In the genomic region with DNA sequence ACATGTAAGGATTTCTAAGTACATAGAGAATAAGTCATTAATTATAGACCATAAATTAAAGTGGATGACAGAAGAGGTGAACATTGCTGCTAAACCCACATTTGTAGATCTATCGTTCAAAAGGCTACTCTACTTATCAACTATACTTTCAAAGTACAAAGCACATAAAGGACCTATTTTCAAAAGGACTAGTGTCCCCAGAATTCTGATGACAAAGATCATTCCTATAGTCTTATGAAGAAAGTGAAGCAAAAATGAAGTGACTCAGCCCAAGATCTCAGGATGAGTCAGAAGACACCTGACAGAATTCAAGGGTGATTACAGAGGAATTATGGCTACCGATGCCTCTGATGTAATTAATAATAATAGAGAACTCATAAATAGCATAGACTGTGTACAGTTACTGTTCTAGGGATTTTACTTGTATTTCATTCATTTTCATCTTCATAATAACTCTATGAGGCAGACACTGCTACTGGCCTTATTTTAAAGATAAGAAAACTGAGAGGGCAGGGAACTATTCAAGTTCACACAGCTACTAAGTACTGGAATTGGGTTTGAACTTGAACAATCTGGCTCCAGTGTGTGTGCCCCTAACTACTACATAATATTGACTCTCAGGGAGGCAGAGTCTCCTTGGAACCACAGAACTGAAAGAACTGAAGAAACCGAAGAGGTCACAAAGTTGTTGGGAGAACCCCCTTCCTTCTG, we compare ENCODE assay signal across 8 cellular contexts. TPM values are rescaled to one million over a fixed set of nuclear protein-coding genes. Genes with fewer than 3 reads are reported as not detected.
A peak's percentile ranks its signal among the peaks of the same experiment; 100 is the strongest.
DNase-seq lines count a peak whose midpoint lies in the region; ATAC-seq, FAIRE-seq and TF ChIP-seq lines count a peak whose summit lies in the region.

No MANE protein-coding gene starts in this region.

- H4K5ac ChIP-seq in mesendoderm (ENCODE audit: low read length), result no peak overlapping the region

- H3K4me2 ChIP-seq in trophoblast cell (ENCODE audit: low read length) (no peak overlapping the region), mesendoderm (ENCODE audit: low read length) (no peak overlapping the region)

- FAIRE-seq in RCC 7860 (lab: Jason Lieb, UNC), result peak; percentile 85

- H3K27me3 ChIP-seq in trophoblast cell (ENCODE audit: insufficient read depth, low read length), result no peaks in the 10 kb centered on the region
- H3K27me3 ChIP-seq in mesendoderm (ENCODE audit: insufficient read depth, low read length, poor library complexity), result no peaks in the 10 kb centered on the region

- H4K12ac ChIP-seq in trophoblast cell (ENCODE audit: low read depth, low read length), result no peak overlapping the region

- no peak overlapping the region for H4K8ac ChIP-seq in trophoblast cell (ENCODE audit: low read depth, low read length)
- no peak overlapping the region for H4K8ac ChIP-seq in mesendoderm (ENCODE audit: low read depth, low read length)

- BruUV-seq in Calu3 (replicated peaks; lab: Mats Ljungman, UMichigan), result no TSS peak

- H3K79me2 ChIP-seq in trophoblast cell (ENCODE audit: control insufficient read depth, insufficient read depth, low read length, poor library complexity) (peaks cover 3% of the 10 kb centered on the region), mesendoderm (ENCODE audit: control insufficient read depth, insufficient read depth, low read length) (peaks cover 76% of the 10 kb centered on the region)

- no peaks in the 10 kb centered on the region for H3K9me3 ChIP-seq in trophoblast cell (ENCODE audit: insufficient read depth, low read depth, low read length)

- WGBS in trophoblast cell (ENCODE audit: extremely low coverage, insufficient coverage, insufficient read length), result no CpG with 5 or more reads among the region's 3 CpGs
- WGBS in mesendoderm (ENCODE audit: extremely low coverage, insufficient coverage, low lambda C conversion rate), result no CpG with 5 or more reads among the region's 3 CpGs

- H3K4me3 ChIP-seq in trophoblast cell (ENCODE audit: low read depth, low read length) (no peak overlapping the region), mesendoderm (ENCODE audit: low read length) (no peak overlapping the region)

- no peak overlapping the region for H2AFZ ChIP-seq in trophoblast cell (ENCODE audit: insufficient read depth, low read length, poor library complexity)

- no peak overlapping the region for H3K14ac ChIP-seq in trophoblast cell (ENCODE audit: low read length)

- no peaks in the 10 kb centered on the region for H3K36me3 Mint-ChIP-seq in Calu3 (ENCODE audit: insufficient read depth, unreplicated experiment)

- H3K36me3 ChIP-seq in trophoblast cell (ENCODE audit: control insufficient read depth in 1 of 2, insufficient read depth in 2 of 2, low read length in 2 of 2) (peaks cover 0 to 4% of the 10 kb centered on the region in 2 experiments), mesendoderm (ENCODE audit: control insufficient read depth, insufficient read depth, low read length) (no peaks in the 10 kb centered on the region)

- intact Hi-C loops in Calu3 (cut with micrococcal nuclease; ENCODE audit: unreplicated experiment), result no loop called here

- H3K79me1 ChIP-seq in trophoblast cell (ENCODE audit: low read length) (no peaks in the 10 kb centered on the region), mesendoderm (ENCODE audit: low read length) (peaks cover 39% of the 10 kb centered on the region)

- no peak overlapping the region for H2BK12ac ChIP-seq in trophoblast cell (ENCODE audit: low read length)

- H3K18ac ChIP-seq in trophoblast cell (ENCODE audit: low read length), result no peak overlapping the region
- no peak overlapping the region for H3K18ac ChIP-seq in mesendoderm (ENCODE audit: low read length)

- CTCF ChIA-PET in Calu3 (lab: Charles Lee), result no interaction called here

- H3K56ac ChIP-seq in mesendoderm (ENCODE audit: low read length), result no peak overlapping the region

- peak; percentile 71 for ATAC-seq in GM19043 (IDR thresholded peaks at IDR 0.05; ENCODE audit: low read depth, unreplicated experiment)
- ATAC-seq in HG02763 (IDR thresholded peaks at IDR 0.05; ENCODE audit: unreplicated experiment), result peak; percentile 80

- no peak overlapping the region for H3K23ac ChIP-seq in trophoblast cell (ENCODE audit: low read length)
- no peak overlapping the region for H3K23ac ChIP-seq in mesendoderm (ENCODE audit: low read length)

- H3K27ac ChIP-seq in trophoblast cell (ENCODE audit: low read depth, low read length) (no peak overlapping the region), mesendoderm (ENCODE audit: low read depth, low read length) (no peak overlapping the region)

- H2BK5ac ChIP-seq in trophoblast cell (ENCODE audit: low read depth, low read length, poor library complexity) (no peak overlapping the region), mesendoderm (ENCODE audit: low read length) (no peak overlapping the region)

- no peaks in the 10 kb centered on the region for H3K4me1 ChIP-seq in trophoblast cell (ENCODE audit: control insufficient read depth in 1 of 2, insufficient read depth in 2 of 2, low read length in 2 of 2)
- peaks cover 10% of the 10 kb centered on the region for H3K4me1 ChIP-seq in mesendoderm (ENCODE audit: control insufficient read depth, low read depth, low read length)

- H3K4me1 Mint-ChIP-seq in Calu3 (ENCODE audit: low read depth, unreplicated experiment), result no peaks in the 10 kb centered on the region

- no peak overlapping the region for H2AK5ac ChIP-seq in trophoblast cell (ENCODE audit: low read length)
- H2AK5ac ChIP-seq in mesendoderm (ENCODE audit: low read length), result no peak overlapping the region

- no peak overlapping the region for H3K4me3 Mint-ChIP-seq in Calu3 (ENCODE audit: low read depth, unreplicated experiment)

- H3K4ac ChIP-seq in trophoblast cell (ENCODE audit: low read depth, low read length) (no peak overlapping the region), mesendoderm (ENCODE audit: low read depth, low read length) (no peak overlapping the region)

- H2BK120ac ChIP-seq in trophoblast cell (ENCODE audit: insufficient read depth, low read length, poor library complexity) (no peak overlapping the region), mesendoderm (ENCODE audit: low read depth, low read length) (no peak overlapping the region)

- DNase-seq in RCC 7860 (ENCODE audit: low spot score), result peak; percentile 47
- peak; percentile 35 to 75 for DNase-seq in trophoblast cell
- DNase-seq in Calu3, result no peak
- DNase-seq in dedifferentiated amniotic fluid mesenchymal stem cell (ENCODE audit: extremely low spot score), result no peak
- DNase-seq in mesendoderm, result no peak
- no peak for DNase-seq in UCSD-AML1 (lab: John Stamatoyannopoulos, UW; ENCODE audit: unreplicated experiment)

- H3K9ac ChIP-seq in trophoblast cell (ENCODE audit: low read length) (no peak overlapping the region), mesendoderm (ENCODE audit: low read length) (no peak overlapping the region)

- H3K27ac Mint-ChIP-seq in Calu3 (ENCODE audit: unreplicated experiment), result no peak overlapping the region

- H3K9me3 Mint-ChIP-seq in Calu3 (ENCODE audit: low read depth, unreplicated experiment), result no peaks in the 10 kb centered on the region

- H4K91ac ChIP-seq in trophoblast cell (ENCODE audit: low read depth, low read length), result no peak overlapping the region

- no peak for TF ChIP-seq CTCF in Calu3 (IDR thresholded peaks at IDR 0.05; ENCODE audit: unreplicated experiment)

- no peak overlapping the region for H2BK15ac ChIP-seq in mesendoderm (replicated peaks; ENCODE audit: low read depth)

- H3K27me3 Mint-ChIP-seq in Calu3 (ENCODE audit: unreplicated experiment), result no peaks in the 10 kb centered on the region

RNA-seq across cellular contexts. Expression of gene USP46, which starts 17.1 kb away (rescaled TPM):
- 15.8 and 16.9 TPM in 2 replicates for polyA plus RNA-seq in trophoblast cell (2013)
- total RNA-seq in Calu3 (2022), result 12.5 and 15.4 TPM in 2 replicates
- polyA plus RNA-seq in mesendoderm (2013, experiment 1 of 2), result 38.4 TPM
- 41.2 TPM for polyA plus RNA-seq in mesendoderm (2013, experiment 2 of 2)

Comparison
In these comparisons a context has a peak if more than half of its experiments do, and no peak if none do; other contexts are left out.
1. DNase-seq: peak in RCC 7860 (single experiment) and trophoblast cell (2 of 2); none in Calu3 (single experiment), dedifferentiated amniotic fluid mesenchymal stem cell (single experiment), mesendoderm (single experiment) and UCSD-AML1 (single experiment).